13 cellular contexts compared by ENCODE assay signal in genomic region chr21:45209046-45209445, GRCh38.
A peak's percentile ranks its signal among the peaks of the same experiment; 100 is the strongest.
DNase-seq lines count a peak whose midpoint lies in the region; FAIRE-seq and TF ChIP-seq lines count a peak whose summit lies in the region.
"Had no signal": no experiment of that assay in that cellular context is flagged by ENCODE, and none has a peak within 500 bp of the region (broad histone marks: within the 10 kb centered on the region; RNA-seq: fewer than 3 reads in every experiment).

No MANE protein-coding gene starts in this region.

- TF ChIP-seq POLR2A in GM12892 (IDR thresholded peaks at IDR 0.05; ENCODE audit: low read depth, low read length): no peak

- CTCF ChIA-PET in mammary epithelial cell (lab: Charles Lee; ENCODE audit: low non-redundant PET): interaction anchor here (0.7 kb wide), 1 partner anchor 69 kb away, joined by 3 read pairs; no protein-coding TSS in a partner anchor

- 100% methylated on average over 3 of the region's 3 CpGs for WGBS in mammary epithelial cell (ENCODE audit: low coverage, missing lambda C conversion rate)

- no peaks in the 10 kb centered on the region for H3K79me2 ChIP-seq in mammary epithelial cell (ENCODE audit: insufficient read depth, low read length)

- H3K36me3 Mint-ChIP-seq in CD14-positive monocyte: peaks cover 17 to 28% of the 10 kb centered on the region in 2 donors

- peaks cover 0 to 1% (median 0%) of the 10 kb centered on the region in 7 donors for H3K9me3 Mint-ChIP-seq in CD14-positive monocyte
- H3K9me3 Mint-ChIP-seq: CD4-positive, alpha-beta memory T cell; stimulated activated naive CD8-positive, alpha-beta T cell treated with anti-CD3 and anti-CD28 coated beads, Interleukin-15, Interleukin-2, amounts not matched to agents 100 ng/mL and 50 ng/mL, for 24 hours had no signal

- in situ Hi-C loops in mammary epithelial cell (cut with MboI; ENCODE audit: low sequenced_read_pairs in 2 of 2): no loop called here

- peak overlapping the region in 1 of 2 donors; percentile 11 for H3K4me3 Mint-ChIP-seq in CD14-positive monocyte
- H3K4me3 Mint-ChIP-seq: CD4-positive, alpha-beta memory T cell; stimulated activated naive CD8-positive, alpha-beta T cell treated with anti-CD3 and anti-CD28 coated beads, Interleukin-15, Interleukin-2, amounts not matched to agents 100 ng/mL and 50 ng/mL, for 24 hours had no signal

- BruUV-seq in mammary epithelial cell (replicated peaks; lab: Mats Ljungman, UMichigan): no TSS peak

- FAIRE-seq in HTR-8/SVneo (lab: Jason Lieb, UNC) (no peak), GM12892 (lab: Jason Lieb, UNC) (no peak)
- FAIRE-seq: frontal cortex had no signal

- TF ChIP-seq CTCF in CD14-positive monocyte (IDR thresholded peaks at IDR 0.05) (no peak), mammary epithelial cell (conservative IDR thresholded peaks at IDR 0.05 in 1 of 2, IDR thresholded peaks at IDR 0.05 in 1 of 2; ENCODE audit: extremely low read depth in 1 of 2, insufficient read depth in 1 of 2, low read depth in 1 of 2, low read length in 2 of 2) (no peak)

- DNase-seq in CD14-positive monocyte (ENCODE audit: low spot score) (no peak), HTR-8/SVneo (ENCODE audit: insufficient read length, low spot score) (peak; percentile 28), mammary epithelial cell (peak; percentile 12), myocyte (ENCODE audit: low read depth) (peak; percentile 16), DMS79 treated with DMSO at 0.1 percent for 48 hours (lab: John Stamatoyannopoulos, UW) (no peak), GM12892 (ENCODE audit: insufficient read length) (no peak), NCI-H1105 (lab: John Stamatoyannopoulos, UW) (no peak), nucleus accumbens (lab: John Stamatoyannopoulos, UW) (no peak)
- DNase-seq: activated CD4-positive, alpha-beta T cell treated with anti-CD3 and anti-CD28 coated beads, Interleukin-2, amount 50 U/mL, for 4 hours; stimulated activated CD4-positive, alpha-beta T cell treated with anti-CD3 and anti-CD28 coated beads, Interleukin-4, amount 100 ng/mL, for 4 hours had no signal

- no peak overlapping the region for H3K4me3 ChIP-seq in mammary epithelial cell (replicated peaks in 1 of 3; ENCODE audit: insufficient read depth in 1 of 3, low read depth in 2 of 3, low read length in 3 of 3)

- dilution Hi-C loops in mammary epithelial cell (cut with HindIII; ENCODE audit: low sequenced_read_pairs): no loop called here

- H3K9me3 ChIP-seq in mammary epithelial cell (replicated peaks; ENCODE audit: insufficient read depth, low read length): no peaks in the 10 kb centered on the region

- intact Hi-C loops in CD14-positive monocyte (cut with micrococcal nuclease) (no loop called here), mammary epithelial cell (cut with micrococcal nuclease) (no loop called here)

- no peak overlapping the region for H3K9ac ChIP-seq in mammary epithelial cell (ENCODE audit: insufficient read depth, low read length)

- no peak overlapping the region for H3K27ac ChIP-seq in mammary epithelial cell (ENCODE audit: insufficient read depth, low read depth, low read length)

- peak overlapping the region in 4 of 7 donors; percentile 38 to 91 (median 59) for H3K27ac Mint-ChIP-seq in CD14-positive monocyte

- H4K20me1 ChIP-seq in mammary epithelial cell (ENCODE audit: insufficient read depth, low read length): no peaks in the 10 kb centered on the region

- H2AFZ ChIP-seq in mammary epithelial cell (ENCODE audit: low read depth, low read length): no peak overlapping the region

- peaks cover 0 to 5% (median 2%) of the 10 kb centered on the region in 3 donors for H3K27me3 Mint-ChIP-seq in CD14-positive monocyte (ENCODE audit: low read depth in 3 of 3)
- H3K27me3 Mint-ChIP-seq: CD4-positive, alpha-beta memory T cell; stimulated activated naive CD8-positive, alpha-beta T cell treated with anti-CD3 and anti-CD28 coated beads, Interleukin-15, Interleukin-2, amounts not matched to agents 100 ng/mL and 50 ng/mL, for 24 hours had no signal

- H3K4me1 Mint-ChIP-seq in CD14-positive monocyte: peaks cover 32% of the 10 kb centered on the region

- H3K27me3 ChIP-seq in mammary epithelial cell (ENCODE audit: insufficient read depth, low read length): no peaks in the 10 kb centered on the region

- H3K36me3 ChIP-seq in mammary epithelial cell (ENCODE audit: insufficient read depth, low read length): peaks cover 7% of the 10 kb centered on the region

- H3K4me1 ChIP-seq in mammary epithelial cell (ENCODE audit: insufficient read depth, low read length): no peaks in the 10 kb centered on the region

- H3K4me2 ChIP-seq in mammary epithelial cell (ENCODE audit: insufficient read depth, low read depth, low read length): no peak overlapping the region

Comparison
In these comparisons a context has a peak if more than half of its experiments do, and no peak if none do; other contexts are left out.
1. DNase-seq: peak in HTR-8/SVneo (single experiment), mammary epithelial cell (single experiment) and myocyte (single experiment); none in CD14-positive monocyte (single experiment), DMS79 treated with DMSO at 0.1 percent for 48 hours (single experiment), GM12892 (single experiment), NCI-H1105 (single experiment) and nucleus accumbens (0 of 56).